In genomic region chr17:70484050-70484449, GRCh38 we compare ENCODE assay signal across 33 cellular contexts.
"Had no signal": no experiment of that assay in that cellular context is flagged by ENCODE, and none has a peak within 500 bp of the region (broad histone marks: within the 10 kb centered on the region; RNA-seq: fewer than 3 reads in every experiment).

No MANE protein-coding gene starts in this region.

- H3K4me3 Mint-ChIP-seq: activated CD4-positive, alpha-beta memory T cell treated with anti-CD3 and anti-CD28 coated beads for 36 hours; activated CD4-positive, alpha-beta T cell treated with anti-CD3 and anti-CD28 coated beads for 36 hours; activated CD4-positive, alpha-beta T cell treated with anti-CD3 and anti-CD28 coated beads, Interleukin-2, amount 10 ng/mL, durations not matched to agents 24 days and 14 days; activated CD8-positive, alpha-beta memory T cell treated with anti-CD3 and anti-CD28 coated beads, Interleukin-2, amount 10 ng/mL, durations not matched to agents 7 days and 5 days; activated CD8-positive, alpha-beta T cell treated with anti-CD3 and anti-CD28 coated beads, Interleukin-2, amount 10 ng/mL, durations not matched to agents 7 days and 5 days; activated naive CD4-positive, alpha-beta T cell treated with anti-CD3 and anti-CD28 coated beads for 36 hours; activated naive CD4-positive, alpha-beta T cell treated with anti-CD3 and anti-CD28 coated beads, Interleukin-2, amount 50 U/mL, for 24 hours; activated naive CD8-positive, alpha-beta T cell treated with anti-CD3 and anti-CD28 coated beads for 36 hours; activated naive CD8-positive, alpha-beta T cell treated with anti-CD3 and anti-CD28 coated beads, Interleukin-2, amount 50 U/mL, for 24 hours; activated T-helper 1 cell treated with anti-CD3 and anti-CD28 coated beads, Interleukin-12 subunit alpha, Interleukin-12 subunit beta, Interleukin-2, Interleukin-4 antibody, amounts not matched to agents 30 ng/mL and 10 ng/mL and 1 ng/mL, durations not matched to agents 14 hours and 24 hours and 36 hours; dendritic cell treated with granulocyte-macrophage colony-stimulating factor and Interleukin-4, amounts not matched to agents 40 ng/mL and 50 ng/mL, for 4 days; endodermal cell; T-helper 17 cell; T-helper 2 cell treated with Interferon-gamma antibody and Interleukin-4, amounts not matched to agents 5 μg/mL and 100 μg/mL, for 36 hours had no signal

- H3K27me3 ChIP-seq: adrenal gland, body of pancreas, dorsolateral prefrontal cortex had no signal

- H3K27ac Mint-ChIP-seq: activated CD4-positive, alpha-beta memory T cell treated with anti-CD3 and anti-CD28 coated beads for 36 hours; activated CD4-positive, alpha-beta T cell treated with anti-CD3 and anti-CD28 coated beads for 36 hours; activated CD4-positive, alpha-beta T cell treated with anti-CD3 and anti-CD28 coated beads, Interleukin-2, amount 10 ng/mL, durations not matched to agents 24 days and 14 days; activated CD8-positive, alpha-beta memory T cell treated with anti-CD3 and anti-CD28 coated beads, Interleukin-2, amount 10 ng/mL, durations not matched to agents 7 days and 5 days; activated CD8-positive, alpha-beta T cell treated with anti-CD3 and anti-CD28 coated beads, Interleukin-2, amount 10 ng/mL, durations not matched to agents 7 days and 5 days; activated naive CD4-positive, alpha-beta T cell treated with anti-CD3 and anti-CD28 coated beads for 36 hours; activated naive CD4-positive, alpha-beta T cell treated with anti-CD3 and anti-CD28 coated beads, Interleukin-2, amount 50 U/mL, for 24 hours; activated naive CD8-positive, alpha-beta T cell treated with anti-CD3 and anti-CD28 coated beads for 36 hours; activated naive CD8-positive, alpha-beta T cell treated with anti-CD3 and anti-CD28 coated beads, Interleukin-2, amount 50 U/mL, for 24 hours; activated T-helper 1 cell treated with anti-CD3 and anti-CD28 coated beads, Interleukin-12 subunit alpha, Interleukin-12 subunit beta, Interleukin-2, Interleukin-4 antibody, amounts not matched to agents 30 ng/mL and 10 ng/mL and 1 ng/mL, durations not matched to agents 14 hours and 24 hours and 36 hours; activated T-helper 2 cell treated with anti-CD3 and anti-CD28 coated beads, Interferon-gamma antibody, Interleukin-2, Interleukin-4, amounts not matched to agents 10 μg/mL and 5 μg/mL and 100 μg/mL, durations not matched to agents 14 hours and 24 hours and 36 hours; dendritic cell treated with granulocyte-macrophage colony-stimulating factor and Interleukin-4, amounts not matched to agents 40 ng/mL and 50 ng/mL, for 4 days; endodermal cell; T-helper 17 cell; T-helper 2 cell treated with Interferon-gamma antibody and Interleukin-4, amounts not matched to agents 5 μg/mL and 100 μg/mL, for 36 hours had no signal

- H3K4me3 ChIP-seq: adrenal gland, body of pancreas, coronary artery, dorsolateral prefrontal cortex had no signal

- H3K36me3 Mint-ChIP-seq: activated CD4-positive, alpha-beta memory T cell treated with anti-CD3 and anti-CD28 coated beads for 36 hours; activated CD8-positive, alpha-beta memory T cell treated with anti-CD3 and anti-CD28 coated beads, Interleukin-2, amount 10 ng/mL, durations not matched to agents 7 days and 5 days; activated naive CD4-positive, alpha-beta T cell treated with anti-CD3 and anti-CD28 coated beads, Interleukin-2, amount 50 U/mL, for 24 hours; activated naive CD8-positive, alpha-beta T cell treated with anti-CD3 and anti-CD28 coated beads for 36 hours had no signal

- H3K36me3 ChIP-seq: adrenal gland had no signal

- H3K27me3 Mint-ChIP-seq: activated CD4-positive, alpha-beta memory T cell treated with anti-CD3 and anti-CD28 coated beads for 36 hours; activated CD4-positive, alpha-beta T cell treated with anti-CD3 and anti-CD28 coated beads for 36 hours; activated CD4-positive, alpha-beta T cell treated with anti-CD3 and anti-CD28 coated beads, Interleukin-2, amount 10 ng/mL, durations not matched to agents 24 days and 14 days; activated CD8-positive, alpha-beta memory T cell treated with anti-CD3 and anti-CD28 coated beads, Interleukin-2, amount 10 ng/mL, durations not matched to agents 7 days and 5 days; activated naive CD8-positive, alpha-beta T cell treated with anti-CD3 and anti-CD28 coated beads for 36 hours; activated naive CD8-positive, alpha-beta T cell treated with anti-CD3 and anti-CD28 coated beads, Interleukin-2, amount 50 U/mL, for 24 hours; dendritic cell treated with granulocyte-macrophage colony-stimulating factor and Interleukin-4, amounts not matched to agents 40 ng/mL and 50 ng/mL, for 4 days; T-helper 17 cell had no signal

- ATAC-seq: activated CD4-positive, alpha-beta T cell treated with anti-CD3 and anti-CD28 coated beads for 36 hours; activated CD8-positive, alpha-beta memory T cell treated with anti-CD3 and anti-CD28 coated beads, Interleukin-2, amount 10 ng/mL, durations not matched to agents 7 days and 5 days; activated CD8-positive, alpha-beta T cell treated with anti-CD3 and anti-CD28 coated beads, Interleukin-2, amount 10 ng/mL, durations not matched to agents 7 days and 5 days; activated naive CD8-positive, alpha-beta T cell treated with anti-CD3 and anti-CD28 coated beads, Interleukin-2, amount 50 U/mL, for 24 hours; body of pancreas; esophagus mucosa; T-helper 17 cell had no signal

- H3K27ac ChIP-seq: adrenal gland, body of pancreas, coronary artery, dorsolateral prefrontal cortex had no signal

- H3K4me1 Mint-ChIP-seq: activated CD4-positive, alpha-beta T cell treated with anti-CD3 and anti-CD28 coated beads for 36 hours; activated CD4-positive, alpha-beta T cell treated with anti-CD3 and anti-CD28 coated beads, Interleukin-2, amount 10 ng/mL, durations not matched to agents 24 days and 14 days; activated CD8-positive, alpha-beta memory T cell treated with anti-CD3 and anti-CD28 coated beads, Interleukin-2, amount 10 ng/mL, durations not matched to agents 7 days and 5 days; activated naive CD4-positive, alpha-beta T cell treated with anti-CD3 and anti-CD28 coated beads, Interleukin-2, amount 50 U/mL, for 24 hours; activated naive CD8-positive, alpha-beta T cell treated with anti-CD3 and anti-CD28 coated beads for 36 hours; activated naive CD8-positive, alpha-beta T cell treated with anti-CD3 and anti-CD28 coated beads, Interleukin-2, amount 50 U/mL, for 24 hours; endodermal cell; T-helper 17 cell had no signal

- DNase-seq: activated CD4-positive, alpha-beta memory T cell treated with anti-CD3 and anti-CD28 coated beads for 36 hours; activated CD4-positive, alpha-beta T cell treated with anti-CD3 and anti-CD28 coated beads for 36 hours; activated CD4-positive, alpha-beta T cell treated with anti-CD3 and anti-CD28 coated beads, Interleukin-2, amount 10 ng/mL, durations not matched to agents 24 days and 14 days; activated CD4-positive, CD25-positive, alpha-beta regulatory T cell; activated CD4-positive, CD25-positive, alpha-beta regulatory T cell treated with anti-CD3 and anti-CD28 coated beads, Interleukin-2, amount 50 U/mL, for 72 hours; activated CD8-positive, alpha-beta memory T cell treated with anti-CD3 and anti-CD28 coated beads, Interleukin-2, amount 10 ng/mL, durations not matched to agents 7 days and 5 days; activated CD8-positive, alpha-beta memory T cell treated with anti-CD3 and anti-CD28 coated beads, Interleukin-2, amount 50 U/mL, for 4 hours; activated CD8-positive, alpha-beta T cell treated with anti-CD3 and anti-CD28 coated beads, Interleukin-2, amount 10 ng/mL, durations not matched to agents 7 days and 5 days; activated effector memory CD4-positive, alpha-beta T cell treated with anti-CD3 and anti-CD28 coated beads, Interleukin-2, amount 50 U/mL, for 16 hours; activated naive CD4-positive, alpha-beta T cell treated with anti-CD3 and anti-CD28 coated beads for 36 hours; activated naive CD8-positive, alpha-beta T cell treated with anti-CD3 and anti-CD28 coated beads for 36 hours; activated naive CD8-positive, alpha-beta T cell treated with anti-CD3 and anti-CD28 coated beads, Interleukin-2, amount 50 U/mL, for 24 hours; activated T-cell treated with anti-CD3 and anti-CD28 coated beads, Interleukin-2, amount 50 U/mL, for 1 hour; activated T-cell treated with anti-CD3 and anti-CD28 coated beads, Interleukin-2, amount 50 U/mL, for 48 hours; adrenal gland; amygdala; body of pancreas; central memory CD4-positive, alpha-beta T cell; cerebellar nuclear complex; dorsolateral prefrontal cortex; effector memory CD4-positive, alpha-beta T cell; foreskin fibroblast; glutamatergic neuron; T-helper 1 cell; T-helper 17 cell had no signal

- H3K9me3 ChIP-seq: adrenal gland had no signal

- H3K4me1 ChIP-seq: adrenal gland, body of pancreas had no signal
